ENCODE assay signal across 20 cellular contexts in the genomic region with DNA sequence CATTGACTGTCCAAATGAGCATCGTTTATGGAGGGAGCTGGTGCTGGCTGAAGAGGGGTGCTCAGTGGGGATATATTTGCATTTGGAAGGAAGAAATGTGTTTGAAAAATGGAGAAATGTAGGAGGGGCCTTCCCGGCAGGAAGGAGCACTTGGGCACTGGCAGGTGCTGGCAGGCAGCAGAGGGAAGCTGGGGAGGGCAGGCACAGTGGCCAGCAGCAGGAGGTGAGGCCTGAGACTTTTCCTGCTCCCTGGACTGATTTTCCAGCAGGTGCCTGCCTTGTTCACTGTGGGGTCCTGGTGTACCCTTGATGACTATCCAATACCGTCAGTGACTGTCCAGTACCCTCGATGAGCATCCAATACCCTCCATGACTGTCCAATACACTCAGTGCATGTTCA. TPM values are rescaled to one million over a fixed set of nuclear protein-coding genes. Genes with fewer than 3 reads are reported as not detected.
A peak's percentile ranks its signal among the peaks of the same experiment; 100 is the strongest.
DNase-seq lines count a peak whose midpoint lies in the region; ATAC-seq and TF ChIP-seq lines count a peak whose summit lies in the region.
"Had no signal": no experiment of that assay in that cellular context is flagged by ENCODE, and none has a peak within 500 bp of the region (broad histone marks: within the 10 kb centered on the region; RNA-seq: fewer than 3 reads in every experiment).

No MANE protein-coding gene starts in this region.

- peak overlapping the region; percentile 97 for H2AK5ac ChIP-seq in IMR-90 (ENCODE audit: low read depth, low read length)
- H2AK5ac ChIP-seq in mesenchymal stem cell (ENCODE audit: low read length, severe bottlenecking), result no peak overlapping the region

- H2BK12ac ChIP-seq in mesenchymal stem cell (ENCODE audit: low read length in 2 of 2), result peak overlapping the region; percentile 55 to 67

- H4K8ac ChIP-seq in IMR-90 (ENCODE audit: low read depth in 2 of 2, low read length in 2 of 2) (peak overlapping the region in 1 of 2 experiments; percentile 94; a peak in 2 of 4 replicates), mesenchymal stem cell (ENCODE audit: low read length) (no peak overlapping the region)

- ATAC-seq in Right ventricle myocardium superior (ENCODE audit: poor library complexity) (no peak), IMR-90 (ENCODE audit: low read depth) (no peak)
- ATAC-seq: GM23338 had no signal

- H2BK120ac ChIP-seq in IMR-90 (ENCODE audit: low read depth, low read length) (peak overlapping the region; percentile 95; the same call in 1 of the 2 replicates), mesenchymal stem cell (ENCODE audit: low read depth, low read length) (no peak overlapping the region)

- H3K79me1 ChIP-seq in IMR-90 (ENCODE audit: low read depth in 1 of 2, low read length in 2 of 2), result peaks cover 0 to 4% of the 10 kb centered on the region in 2 experiments; a peak in 1 of 4 replicates
- no peaks in the 10 kb centered on the region for H3K79me1 ChIP-seq in mesenchymal stem cell (replicated peaks; ENCODE audit: low read length, poor library complexity, severe bottlenecking)

- peak overlapping the region; percentile 27 for H2AFZ ChIP-seq in IMR-90 (replicated peaks; ENCODE audit: low read length, poor library complexity)
- no peak overlapping the region for H2AFZ ChIP-seq in mesenchymal stem cell (ENCODE audit: low read depth, low read length)
- H2AFZ ChIP-seq: GM23338 had no signal

- dilution Hi-C loops in IMR-90 (cut with HindIII; ENCODE audit: low sequenced_read_pairs, unreplicated experiment), result no loop called here

- 100% methylated on average over 2 of the region's 4 CpGs; no CpG with 5 or more reads in 1 of the 2 experiments for WGBS in IMR-90 (ENCODE audit: extremely low coverage in 2 of 2, insufficient read length in 1 of 2), 2 experiments
- WGBS in mesenchymal stem cell, result 95% methylated on average over 3 of the region's 4 CpGs

- H3K23ac ChIP-seq in IMR-90 (ENCODE audit: low read depth, low read length), result no peak overlapping the region
- no peak overlapping the region for H3K23ac ChIP-seq in mesenchymal stem cell (ENCODE audit: low read length in 2 of 2)

- H3K9me3 ChIP-seq in right atrium auricular region, result no peaks in the 10 kb centered on the region
- H3K9me3 ChIP-seq in IMR-90 (ENCODE audit: control insufficient read depth, insufficient read depth, low read length), result no peaks in the 10 kb centered on the region
- H3K9me3 ChIP-seq in mesenchymal stem cell (ENCODE audit: control insufficient read depth, low read length), result no peaks in the 10 kb centered on the region
- H3K9me3 ChIP-seq: Caco-2 had no signal

- no peak for TF ChIP-seq POLR2A in IMR-90 (IDR thresholded peaks at IDR 0.05; ENCODE audit: low read depth, low read length)

- intact Hi-C loops in Right ventricle myocardium superior (cut with DNase I), result no loop called here
- intact Hi-C loops in IMR-90 (cut with micrococcal nuclease), result no loop called here

- peak overlapping the region; percentile 90 for H2AK9ac ChIP-seq in IMR-90 (replicated peaks; ENCODE audit: low read depth, low read length, poor library complexity)

- H3K18ac ChIP-seq in IMR-90 (ENCODE audit: low read depth, low read length) (no peak overlapping the region), mesenchymal stem cell (ENCODE audit: low read depth in 1 of 2, low read length in 2 of 2) (no peak overlapping the region)

- H3K27ac ChIP-seq in right atrium auricular region, result no peak overlapping the region
- no peak overlapping the region for H3K27ac ChIP-seq in IMR-90 (ENCODE audit: insufficient read depth, low read length)
- H3K27ac ChIP-seq in mesenchymal stem cell (ENCODE audit: low read length, poor library complexity, severe bottlenecking), result no peak overlapping the region

- H2BK5ac ChIP-seq in IMR-90 (ENCODE audit: low read depth, low read length, poor library complexity, severe bottlenecking), result no peak overlapping the region
- H2BK5ac ChIP-seq in mesenchymal stem cell (ENCODE audit: low read depth, low read length, poor library complexity, severe bottlenecking), result no peak overlapping the region

- no peak overlapping the region for H3K9ac ChIP-seq in IMR-90 (ENCODE audit: low read depth, low read length)
- no peak overlapping the region for H3K9ac ChIP-seq in mesenchymal stem cell (ENCODE audit: low read length)

- in situ Hi-C loops in IMR-90 (cut with MboI; ENCODE audit: low sequenced_read_pairs), result no loop called here

- H4K91ac ChIP-seq in IMR-90 (ENCODE audit: insufficient read depth, low read depth, low read length) (peak overlapping the region; percentile 97), mesenchymal stem cell (ENCODE audit: low read length) (no peak overlapping the region)

- TF ChIP-seq RAD21 in IMR-90 (IDR thresholded peaks at IDR 0.05; ENCODE audit: low read length), result no peak

- POLR2A ChIA-PET in IMR-90 (lab: Charles Lee; ENCODE audit: unreplicated experiment), result no interaction called here

- H2BK20ac ChIP-seq in IMR-90 (ENCODE audit: low read depth, low read length), result peak overlapping the region; percentile 88

- H3K4ac ChIP-seq in IMR-90 (ENCODE audit: low read depth, low read length) (peak overlapping the region; percentile 94), mesenchymal stem cell (ENCODE audit: low read depth in 1 of 2, low read length in 2 of 2) (no peak overlapping the region)

- no peak overlapping the region for H3K4me3 ChIP-seq in right atrium auricular region
- H3K4me3 ChIP-seq in IMR-90 (ENCODE audit: insufficient read depth, low read depth, low read length), result no peak overlapping the region
- no peak overlapping the region for H3K4me3 ChIP-seq in mesenchymal stem cell (ENCODE audit: insufficient read depth in 1 of 2, low read depth in 1 of 2, low read length in 2 of 2)
- H3K4me3 ChIP-seq: GM23338 had no signal

- TF ChIP-seq CTCF in right atrium auricular region (IDR thresholded peaks at IDR 0.05), result no peak
- no peak for TF ChIP-seq CTCF in IMR-90 (conservative IDR thresholded peaks at IDR 0.05; ENCODE audit: low read depth, low read length)

- DNase-seq in Right ventricle myocardium superior (peak; percentile 22), right atrium auricular region (ENCODE audit: low spot score) (no peak), IMR-90 (no peak), mesenchymal stem cell (no peak), T1000 (lab: John Stamatoyannopoulos, UW) (no peak), DMS79 (lab: John Stamatoyannopoulos, UW) (no peak)
- no peak for DNase-seq in activated CD4-positive, CD25-positive, alpha-beta regulatory T cell treated with anti-CD3 and anti-CD28 coated beads, Interleukin-2, amount 50 U/mL, for 72 hours
- DNase-seq: 8988T; CD4-positive, alpha-beta T cell; DMS153; HCEC 1CT; KG1; NCI-H1092; NCI-H1436 treated with DMSO at 0.1 percent for 48 hours; NCI-H2029; NCI-H2227 treated with DMSO at 0.1 percent for 48 hours; NCI-H510A; NCI-H748 treated with DMSO at 0.1 percent for 48 hours had no signal

- H3K14ac ChIP-seq in IMR-90 (replicated peaks; ENCODE audit: low read depth, low read length) (0 out of 2 replicates have a peak overlapping the region, but pooled peaks have one; percentile 7), mesenchymal stem cell (ENCODE audit: low read length in 2 of 2) (no peak overlapping the region)

- no peaks in the 10 kb centered on the region for H3K36me3 ChIP-seq in right atrium auricular region
- H3K36me3 ChIP-seq in IMR-90 (ENCODE audit: control insufficient read depth, insufficient read depth, low read length), result no peaks in the 10 kb centered on the region
- no peaks in the 10 kb centered on the region for H3K36me3 ChIP-seq in mesenchymal stem cell (ENCODE audit: control insufficient read depth in 1 of 2, insufficient read depth in 2 of 2, low read depth in 1 of 2, low read length in 2 of 2)

- CTCF ChIA-PET in IMR-90 (lab: Yijun Ruan, JAX), result no interaction called here

- H3K27me3 ChIP-seq in right atrium auricular region (no peaks in the 10 kb centered on the region), IMR-90 (ENCODE audit: control insufficient read depth, insufficient read depth, low read length) (no peaks in the 10 kb centered on the region), mesenchymal stem cell (ENCODE audit: control insufficient read depth in 1 of 2, insufficient read depth in 1 of 2, low read length in 2 of 2) (peaks cover 0 to under 1% of the 10 kb centered on the region in 2 experiments)

- H4K20me1 ChIP-seq in IMR-90 (ENCODE audit: insufficient read depth, low read length), result no peaks in the 10 kb centered on the region

- H2BK15ac ChIP-seq in IMR-90 (ENCODE audit: low read depth, low read length), result peak overlapping the region; percentile 90; the same call in 1 of the 3 replicates
- peak overlapping the region; percentile 46 for H2BK15ac ChIP-seq in mesenchymal stem cell (ENCODE audit: low read depth, poor library complexity, severe bottlenecking)

- no peak overlapping the region for H3K56ac ChIP-seq in IMR-90 (ENCODE audit: extremely low read depth, insufficient read depth, low read length)

- H3K4me2 ChIP-seq in IMR-90 (ENCODE audit: low read depth, low read length) (no peak overlapping the region), mesenchymal stem cell (ENCODE audit: low read length, poor library complexity, severe bottlenecking) (no peak overlapping the region)
- H3K4me2 ChIP-seq: GM23338 had no signal

- peaks cover 26% of the 10 kb centered on the region for H3K9me1 ChIP-seq in IMR-90 (ENCODE audit: insufficient read depth, low read length)

- H3K4me1 ChIP-seq in right atrium auricular region, result peaks cover 0 to 43% of the 10 kb centered on the region in 2 donors
- H3K4me1 ChIP-seq in IMR-90 (ENCODE audit: control insufficient read depth, insufficient read depth, low read length), result peaks cover 31% of the 10 kb centered on the region
- peaks cover 49% of the 10 kb centered on the region for H3K4me1 ChIP-seq in mesenchymal stem cell (ENCODE audit: control insufficient read depth, insufficient read depth, low read depth, low read length)

- no TSS peak for BruUV-seq in IMR-90 (replicated peaks; lab: Mats Ljungman, UMichigan)

- H4K5ac ChIP-seq in IMR-90 (ENCODE audit: low read depth, low read length), result no peak overlapping the region

TF ChIP-seq in IMR-90, 13 proteins besides CTCF, POLR2A, EP300 and RAD21 (continues in another document):
- TF ChIP-seq RFX5 (IDR thresholded peaks at IDR 0.05; ENCODE audit: low read depth, low read length), result no peak
- TF ChIP-seq FOS (IDR thresholded peaks at IDR 0.05; ENCODE audit: low read depth, low read length), result no peak
- TF ChIP-seq MAZ (IDR thresholded peaks at IDR 0.05; ENCODE audit: borderline replicate concordance, low read depth, low read length), result no peak
- TF ChIP-seq MXI1 (IDR thresholded peaks at IDR 0.05; ENCODE audit: borderline replicate concordance, low read depth, low read length), result no peak

RNA-seq across cellular contexts. Expression of a gene that starts 20.8 kb away (rescaled TPM):
- total RNA-seq in Right ventricle myocardium superior (34.3 TPM), right atrium auricular region (10 to 100 TPM; 28.7 to 35.5 TPM), IMR-90 (2012; rRNA removed) (8.2 and 9.4 TPM in 2 replicates)
- polyA plus RNA-seq in IMR-90 (2012; rRNA removed), result 31.0 and 33.7 TPM in 2 replicates
- 25.5 and 52.7 TPM in 2 replicates for polyA plus RNA-seq in IMR-90 (2012; cell fraction: cytosol; rRNA removed)
- polyA plus RNA-seq in IMR-90 (2012; cell fraction: nucleus; rRNA removed; ENCODE audit: low replicate concordance), result 18.3 and 34.8 TPM in 2 replicates
- polyA plus RNA-seq in mesenchymal stem cell (2013, experiment 1 of 2), result 35.6 TPM
- 36.5 TPM for polyA plus RNA-seq in mesenchymal stem cell (2013, experiment 2 of 2)
